In the genomic region with DNA sequence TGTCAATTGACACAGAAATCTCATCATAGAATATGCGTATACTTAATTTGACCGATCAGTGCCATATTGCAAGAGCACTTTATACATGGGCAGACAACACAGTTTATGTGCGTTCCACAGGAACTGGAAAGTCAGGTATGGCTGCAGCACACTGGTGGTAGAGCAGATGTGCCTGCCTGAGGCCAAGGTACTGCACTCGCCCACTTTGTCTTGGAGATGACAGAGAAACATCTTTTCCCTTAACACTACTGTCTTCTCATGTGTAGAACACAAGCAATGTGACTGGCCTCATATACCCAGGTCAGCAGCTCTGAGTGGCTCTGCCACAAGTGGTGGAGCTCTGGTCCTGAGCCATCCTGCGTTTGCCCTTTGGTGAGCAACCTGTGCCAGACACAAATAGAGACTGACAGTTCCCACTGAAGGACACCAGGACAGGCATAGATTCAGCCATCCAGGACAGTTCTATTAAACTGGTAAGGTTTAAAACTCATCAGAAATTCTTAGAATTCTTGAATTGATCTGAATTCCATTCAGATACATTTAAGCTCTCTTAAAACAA, we compare ENCODE assay signal across 16 cellular contexts. TPM values are rescaled to one million over a fixed set of nuclear protein-coding genes. Genes with fewer than 3 reads are reported as not detected.
DNase-seq lines count a peak whose midpoint lies in the region; TF ChIP-seq lines count a peak whose summit lies in the region.
"Had no signal": no experiment of that assay in that cellular context is flagged by ENCODE, and none has a peak within 500 bp of the region (broad histone marks: within the 10 kb centered on the region; RNA-seq: fewer than 3 reads in every experiment).

No MANE protein-coding gene starts in this region.

- H3K27ac Mint-ChIP-seq in HFFc6: peak overlapping the region; percentile 67
- H3K27ac Mint-ChIP-seq: activated B cell treated with CpG ODN at 0.5 μM for 24 hours; activated CD8-positive, alpha-beta memory T cell treated with anti-CD3 and anti-CD28 coated beads, Interleukin-2, amount 10 ng/mL, durations not matched to agents 7 days and 5 days; dendritic cell treated with granulocyte-macrophage colony-stimulating factor and Interleukin-4, amounts not matched to agents 40 ng/mL and 50 ng/mL, for 4 days had no signal

- H3K9me3 ChIP-seq in right atrium auricular region (no peaks in the 10 kb centered on the region), skeletal muscle satellite cell (replicated peaks; ENCODE audit: low read length) (no peaks in the 10 kb centered on the region)
- H3K9me3 ChIP-seq: ascending aorta, left lung had no signal

- no peaks in the 10 kb centered on the region for H3K27me3 ChIP-seq in brain microvascular endothelial cell (replicated peaks)
- H3K27me3 ChIP-seq in right atrium auricular region: no peaks in the 10 kb centered on the region
- H3K27me3 ChIP-seq in skeletal muscle satellite cell (ENCODE audit: control insufficient read depth, insufficient read depth, low read length): no peaks in the 10 kb centered on the region
- H3K27me3 ChIP-seq: ascending aorta, left lung had no signal

- in situ Hi-C loops in brain microvascular endothelial cell (cut with HindIII; ENCODE audit: low pct_ligation_motif_present, low sequenced_read_pairs): no loop called here

- H3K9ac ChIP-seq in skeletal muscle satellite cell (ENCODE audit: low read depth, low read length): no peak overlapping the region

- no peak for DNase-seq in HFFc6
- no peak for DNase-seq in brain microvascular endothelial cell
- DNase-seq in right atrium auricular region (ENCODE audit: low spot score): no peak
- no peak for DNase-seq in hippocampal formation (lab: John Stamatoyannopoulos, UW)
- DNase-seq in T-helper 9 cell: no peak
- DNase-seq in GM03348 (ENCODE audit: low spot score): no peak
- no peak for DNase-seq in activated CD4-positive, alpha-beta T cell treated with anti-CD3 and anti-CD28 coated beads for 1 hour
- DNase-seq: activated B cell treated with CpG ODN at 0.5 μM for 24 hours; activated CD8-positive, alpha-beta memory T cell treated with anti-CD3 and anti-CD28 coated beads, Interleukin-2, amount 10 ng/mL, durations not matched to agents 7 days and 5 days; activated gamma-delta T cell treated with Interleukin-2 at 50 U/mL for 16 hours; left lung; NCI-H187; NCI-H526 treated with DMSO at 0.1 percent for 48 hours had no signal

- H3K4me1 Mint-ChIP-seq in HFFc6 (ENCODE audit: low read depth): peaks cover 60% of the 10 kb centered on the region
- H3K4me1 Mint-ChIP-seq: activated B cell treated with CpG ODN at 0.5 μM for 24 hours; activated CD8-positive, alpha-beta memory T cell treated with anti-CD3 and anti-CD28 coated beads, Interleukin-2, amount 10 ng/mL, durations not matched to agents 7 days and 5 days had no signal

- no peaks in the 10 kb centered on the region for H3K27me3 Mint-ChIP-seq in HFFc6 (ENCODE audit: insufficient read depth)
- H3K27me3 Mint-ChIP-seq: activated B cell treated with CpG ODN at 0.5 μM for 24 hours; dendritic cell treated with granulocyte-macrophage colony-stimulating factor and Interleukin-4, amounts not matched to agents 40 ng/mL and 50 ng/mL, for 4 days had no signal

- H3K9me3 Mint-ChIP-seq in HFFc6: no peaks in the 10 kb centered on the region
- H3K9me3 Mint-ChIP-seq: activated B cell treated with CpG ODN at 0.5 μM for 24 hours; dendritic cell treated with granulocyte-macrophage colony-stimulating factor and Interleukin-4, amounts not matched to agents 40 ng/mL and 50 ng/mL, for 4 days had no signal

- H3K4me3 ChIP-seq in brain microvascular endothelial cell (ENCODE audit: low read depth, low read length): no peak overlapping the region
- H3K4me3 ChIP-seq in right atrium auricular region: no peak overlapping the region
- H3K4me3 ChIP-seq in skeletal muscle satellite cell (ENCODE audit: low read length): no peak overlapping the region
- H3K4me3 ChIP-seq: ascending aorta, left lung had no signal

- H3K27ac ChIP-seq in brain microvascular endothelial cell: peak overlapping the region; percentile 21
- peak overlapping the region; percentile 60 to 65 for H3K27ac ChIP-seq in right atrium auricular region
- H3K27ac ChIP-seq: ascending aorta, left lung had no signal

- no peak for TF ChIP-seq CTCF in HFFc6 (IDR thresholded peaks at IDR 0.05)
- TF ChIP-seq CTCF in brain microvascular endothelial cell (IDR thresholded peaks at IDR 0.05; ENCODE audit: low read depth, low read length, missing control alignments): no peak
- TF ChIP-seq CTCF in right atrium auricular region (IDR thresholded peaks at IDR 0.05): no peak

- H3K4me2 ChIP-seq in skeletal muscle satellite cell (ENCODE audit: low read length): peak overlapping the region; percentile 27

- peak overlapping the region; percentile 39; the same call in 1 of the 2 replicates for H3K4me3 Mint-ChIP-seq in HFFc6
- H3K4me3 Mint-ChIP-seq: activated B cell treated with CpG ODN at 0.5 μM for 24 hours; activated CD8-positive, alpha-beta memory T cell treated with anti-CD3 and anti-CD28 coated beads, Interleukin-2, amount 10 ng/mL, durations not matched to agents 7 days and 5 days; dendritic cell treated with granulocyte-macrophage colony-stimulating factor and Interleukin-4, amounts not matched to agents 40 ng/mL and 50 ng/mL, for 4 days had no signal

- H3K36me3 ChIP-seq in brain microvascular endothelial cell (replicated peaks) (no peaks in the 10 kb centered on the region), right atrium auricular region (no peaks in the 10 kb centered on the region), skeletal muscle satellite cell (ENCODE audit: insufficient read depth, low read length) (no peaks in the 10 kb centered on the region)
- H3K36me3 ChIP-seq: ascending aorta, left lung had no signal

- peaks cover 0 to 15% of the 10 kb centered on the region in 2 donors for H3K4me1 ChIP-seq in right atrium auricular region
- H3K4me1 ChIP-seq in skeletal muscle satellite cell (ENCODE audit: control insufficient read depth, insufficient read depth, low read length): peaks cover 46% of the 10 kb centered on the region
- H3K4me1 ChIP-seq: ascending aorta had no signal

- no peaks in the 10 kb centered on the region for H3K36me3 Mint-ChIP-seq in HFFc6 (ENCODE audit: low read depth)
- H3K36me3 Mint-ChIP-seq: activated CD8-positive, alpha-beta memory T cell treated with anti-CD3 and anti-CD28 coated beads, Interleukin-2, amount 10 ng/mL, durations not matched to agents 7 days and 5 days had no signal

RNA-seq across cellular contexts. Expression of gene PPP2CA, which starts 21.0 kb away (rescaled TPM):
- total RNA-seq in HFFc6 (2021; fragmentation: NEBNext Ultra II Directional; extraction: Animal tissue kit (Norgen Biotek cat#: 25700)): 100 to 1,000 TPM; 153 to 172 (median 156) TPM
- 100 to 1,000 TPM; 137 to 147 TPM for total RNA-seq in right atrium auricular region
- total RNA-seq in skeletal muscle satellite cell (2012; rRNA removed): 63.8 and 98.9 TPM in 2 replicates
